ENCODE assay signal across 8 cellular contexts in the genomic region with DNA sequence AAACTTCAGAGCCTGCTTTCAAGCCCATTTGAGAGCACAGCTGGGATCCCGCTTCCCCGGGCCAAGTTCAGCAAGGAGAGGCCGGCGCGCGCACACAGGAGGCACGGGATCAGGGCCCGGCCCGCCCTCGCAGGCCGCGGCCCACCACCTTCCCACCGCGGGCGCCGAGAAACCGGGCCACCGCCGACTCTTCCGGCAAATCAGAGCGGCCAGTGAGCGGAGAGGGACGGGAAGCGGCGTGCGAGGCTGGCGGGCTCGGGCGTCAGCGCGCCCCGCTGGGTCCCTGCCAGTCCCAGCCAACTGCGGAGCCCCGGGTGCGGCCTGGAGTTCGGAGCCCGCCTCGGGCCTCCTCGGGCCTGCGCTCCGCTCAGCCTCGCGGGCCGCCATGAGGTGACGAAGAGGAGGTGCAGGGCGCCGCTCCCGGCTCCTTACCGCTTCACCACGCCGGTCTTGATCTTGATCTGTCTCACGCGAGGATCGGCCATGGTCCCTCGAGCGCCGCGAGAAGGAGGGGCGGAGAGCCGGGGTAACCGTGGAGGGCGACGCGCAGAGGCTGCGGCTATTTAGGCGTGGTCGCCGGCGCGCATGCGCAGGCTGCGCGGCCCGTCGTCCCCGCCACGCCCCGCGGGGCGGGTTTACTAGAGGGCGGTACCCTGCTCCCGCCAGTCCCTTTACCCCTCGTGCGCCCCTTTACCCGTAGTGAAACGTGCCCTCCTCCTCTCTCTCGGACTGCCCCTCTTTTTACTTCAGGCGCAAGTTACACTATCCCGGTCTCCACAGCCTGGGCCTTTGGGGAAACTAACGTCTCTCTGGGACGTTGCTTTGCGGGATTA. TPM values are rescaled to one million over a fixed set of nuclear protein-coding genes. Genes with fewer than 3 reads are reported as not detected.
DNase-seq lines count a peak whose midpoint lies in the region; ATAC-seq, FAIRE-seq and TF ChIP-seq lines count a peak whose summit lies in the region.

A gene with protein sequence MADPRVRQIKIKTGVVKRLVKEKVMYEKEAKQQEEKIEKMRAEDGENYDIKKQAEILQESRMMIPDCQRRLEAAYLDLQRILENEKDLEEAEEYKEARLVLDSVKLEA (minus strand): TSS at position 567 of the 833 bp plus-strand sequence. CDS start 82 bp downstream, at position 485.

- no peaks in the 10 kb centered on the region for H3K27me3 ChIP-seq in endocrine pancreas (ENCODE audit: control insufficient read depth, insufficient read depth, low read length)

- no peak for TF ChIP-seq CTCF in D721Med (IDR thresholded peaks at IDR 0.05; ENCODE audit: insufficient read depth, missing control alignments)

- peak within 1 kb of the TSS; percentile 89 for H3K4me3 ChIP-seq in endocrine pancreas (ENCODE audit: control insufficient read depth, insufficient read depth, low read length)

- H3K36me3 Mint-ChIP-seq in activated CD8-positive, alpha-beta memory T cell treated with anti-CD3 and anti-CD28 coated beads, Interleukin-2, amount 10 ng/mL, durations not matched to agents 7 days and 5 days = peaks cover 18% of the 10 kb centered on the region

- no peaks in the 10 kb centered on the region for H3K36me3 ChIP-seq in endocrine pancreas (ENCODE audit: control insufficient read depth, insufficient read depth, low read length)

- H3K27ac Mint-ChIP-seq in activated CD8-positive, alpha-beta memory T cell treated with anti-CD3 and anti-CD28 coated beads, Interleukin-2, amount 10 ng/mL, durations not matched to agents 7 days and 5 days = peak within 1 kb of the TSS; percentile 95

- H3K27me3 Mint-ChIP-seq in activated CD8-positive, alpha-beta memory T cell treated with anti-CD3 and anti-CD28 coated beads, Interleukin-2, amount 10 ng/mL, durations not matched to agents 7 days and 5 days = no peaks in the 10 kb centered on the region

- no peaks in the 10 kb centered on the region for H3K9me3 Mint-ChIP-seq in activated CD8-positive, alpha-beta memory T cell treated with anti-CD3 and anti-CD28 coated beads, Interleukin-2, amount 10 ng/mL, durations not matched to agents 7 days and 5 days (ENCODE audit: low read depth)

- H3K4me1 Mint-ChIP-seq in activated CD8-positive, alpha-beta memory T cell treated with anti-CD3 and anti-CD28 coated beads, Interleukin-2, amount 10 ng/mL, durations not matched to agents 7 days and 5 days = peaks cover 56% of the 10 kb centered on the region

- H3K4me1 ChIP-seq in endocrine pancreas (ENCODE audit: control insufficient read depth, insufficient read depth, low read length) = peaks cover 11% of the 10 kb centered on the region

- peak; percentile 28 for DNase-seq in D721Med (ENCODE audit: insufficient read length, low spot score)
- peak in 75 of 76 experiments; percentile 36 to 92 (median 84) for DNase-seq in HUDEP-2 (lab: John Stamatoyannopoulos, UW; ENCODE audit: unreplicated experiment in 76 of 76)
- DNase-seq in NOMO-1 treated with dmso at 0.1 percent for 144 hours (lab: John Stamatoyannopoulos, UW; ENCODE audit: unreplicated experiment) = peak; percentile 82
- peak; percentile 91 for DNase-seq in activated CD8-positive, alpha-beta memory T cell treated with anti-CD3 and anti-CD28 coated beads, Interleukin-2, amount 10 ng/mL, durations not matched to agents 7 days and 5 days
- peak; percentile 96 for DNase-seq in mesenteric fat pad (ENCODE audit: low spot score)
- peak; percentile 88 for DNase-seq in stimulated activated CD8-positive, alpha-beta memory T cell treated with anti-CD3 and anti-CD28 coated beads, Interleukin-15, amount 100 ng/mL, for 24 hours (ENCODE audit: low read depth)

- peak; percentile 82 for ATAC-seq in GM21390 (IDR thresholded peaks at IDR 0.05; ENCODE audit: unreplicated experiment)
- peak; percentile 88 for ATAC-seq in activated CD8-positive, alpha-beta memory T cell treated with anti-CD3 and anti-CD28 coated beads, Interleukin-2, amount 10 ng/mL, durations not matched to agents 7 days and 5 days

- CTCF ChIA-PET in activated CD8-positive, alpha-beta memory T cell treated with anti-CD3 and anti-CD28 coated beads, Interleukin-2, amount 10 ng/mL, durations not matched to agents 7 days and 5 days (lab: Charles Lee) = no interaction called here

- H3K4me3 Mint-ChIP-seq in activated CD8-positive, alpha-beta memory T cell treated with anti-CD3 and anti-CD28 coated beads, Interleukin-2, amount 10 ng/mL, durations not matched to agents 7 days and 5 days = peak within 1 kb of the TSS; percentile 90

- FAIRE-seq in D721Med (lab: Jason Lieb, UNC) = no peak

- H3K9me3 ChIP-seq in endocrine pancreas (ENCODE audit: control insufficient read depth, low read length) = no peaks in the 10 kb centered on the region

- H3K9ac ChIP-seq in endocrine pancreas (ENCODE audit: control insufficient read depth, insufficient read depth, low read length) = peak within 1 kb of the TSS; percentile 91

RNA-seq across cellular contexts. Expression of the gene that starts here (rescaled TPM):
- total RNA-seq in activated CD8-positive, alpha-beta memory T cell treated with anti-CD3 and anti-CD28 coated beads, Interleukin-2, amount 10 ng/mL, durations not matched to agents 7 days and 5 days = 100 to 1,000 TPM; 156 to 178 TPM
- total RNA-seq in mesenteric fat pad = 137 TPM

Comparison
In these comparisons a context has a peak if more than half of its experiments do, and no peak if none do; other contexts are left out.
1. Peak in every context shown above with its lines: DNase-seq, ATAC-seq and H3K4me3 ChIP-seq.
2. DNase-seq: peak in every context shown above with its lines; median percentile 96 in mesenteric fat pad; 91 in activated CD8-positive, alpha-beta memory T cell treated with anti-CD3 and anti-CD28 coated beads, Interleukin-2, amount 10 ng/mL, durations not matched to agents 7 days and 5 days; 88 in stimulated activated CD8-positive, alpha-beta memory T cell treated with anti-CD3 and anti-CD28 coated beads, Interleukin-15, amount 100 ng/mL, for 24 hours; 84 in HUDEP-2; 82 in NOMO-1 treated with dmso at 0.1 percent for 144 hours; 28 in D721Med.